Comparison of ENCODE assay signal across 1 cellular context in genomic region chr7:108486291-108486966, GRCh38.
TF ChIP-seq lines count a peak whose summit lies in the region.

No MANE protein-coding gene starts in this region.

TF ChIP-seq in K562, 482 proteins besides CTCF, POLR2A, EP300 and RAD21:
- TF ChIP-seq FOXP1 (CRISPR knock-in tag; IDR thresholded peaks at IDR 0.05) (no peak), RBM22 (IDR thresholded peaks at IDR 0.05; ENCODE audit: low read depth, low read length, poor library complexity, severe bottlenecking) (no peak), ZNF444 (CRISPR knock-in tag; IDR thresholded peaks at IDR 0.05) (no peak), ETV5 (CRISPR knock-in tag; IDR thresholded peaks at IDR 0.05; ENCODE audit: low read depth) (no peak), ZNF561 (CRISPR knock-in tag; conservative IDR thresholded peaks at IDR 0.05) (no peak), KAT7 (CRISPR knock-in tag; IDR thresholded peaks at IDR 0.05; ENCODE audit: borderline replicate concordance) (no peak), ZNF316 (IDR thresholded peaks at IDR 0.05) (peak; percentile 87), SIX5 (IDR thresholded peaks at IDR 0.05; ENCODE audit: borderline replicate concordance in 1 of 2, insufficient read depth in 1 of 2, low read depth in 1 of 2, low read length in 2 of 2) (no peak), ZNF212 (CRISPR knock-in tag; IDR thresholded peaks at IDR 0.05) (no peak), SMARCB1 (IDR thresholded peaks at IDR 0.05; ENCODE audit: insufficient read length, low read depth) (no peak), SMARCC2 (IDR thresholded peaks at IDR 0.05; ENCODE audit: low read depth) (no peak), NR2C2 (CRISPR knock-in tag; IDR thresholded peaks at IDR 0.05) (no peak), NR2C2 (tag; IDR thresholded peaks at IDR 0.05) (no peak), CREBBP (IDR thresholded peaks at IDR 0.05; ENCODE audit: low read depth, low read length) (no peak), CUX1 (CRISPR knock-in tag; IDR thresholded peaks at IDR 0.05) (no peak), TGIF2 (CRISPR knock-in tag; IDR thresholded peaks at IDR 0.05) (no peak), C11orf30 (IDR thresholded peaks at IDR 0.05; ENCODE audit: low read depth) (peak; percentile 54; the same call in 1 of the 2 replicates), CHD4 (IDR thresholded peaks at IDR 0.05; ENCODE audit: insufficient read depth, insufficient replicate concordance, low read depth, low read length, poor library complexity, severe bottlenecking) (no peak), ZNF696 (CRISPR knock-in tag; conservative IDR thresholded peaks at IDR 0.05) (no peak), JUN (IDR thresholded peaks at IDR 0.05; ENCODE audit: borderline replicate concordance, low read depth, low read length) (no peak), JUN (CRISPR knock-in tag; IDR thresholded peaks at IDR 0.05; ENCODE audit: borderline replicate concordance) (no peak), MEF2A (IDR thresholded peaks at IDR 0.05; ENCODE audit: control insufficient read depth, low read depth, low read length) (0 out of 2 replicates have a peak, but pooled peaks have one; percentile 13), CBX3 (IDR thresholded peaks at IDR 0.05; ENCODE audit: borderline replicate concordance in 1 of 2, low read length in 2 of 2) (no peak), POLR3G (IDR thresholded peaks at IDR 0.05; ENCODE audit: extremely low read depth, insufficient read length, insufficient replicate concordance) (no peak), PREB (CRISPR knock-in tag; IDR thresholded peaks at IDR 0.05) (no peak), ZNF197 (CRISPR knock-in tag; IDR thresholded peaks at IDR 0.05; ENCODE audit: low read depth) (no peak), MAFG (tag; conservative IDR thresholded peaks at IDR 0.05) (peak; percentile 35; the same call in 1 of the 2 replicates), RCOR1 (IDR thresholded peaks at IDR 0.05; ENCODE audit: borderline replicate concordance in 1 of 2, low read depth in 2 of 2, low read length in 2 of 2) (no peak), ATF4 (CRISPR knock-in tag; IDR thresholded peaks at IDR 0.05) (no peak), TAF9B (IDR thresholded peaks at IDR 0.05; ENCODE audit: partially characterized antibody) (no peak), SOX6 (IDR thresholded peaks at IDR 0.05) (no peak), TSHZ1 (CRISPR knock-in tag; IDR thresholded peaks at IDR 0.05) (no peak), MAFF (IDR thresholded peaks at IDR 0.05; ENCODE audit: low read length) (peak; percentile 27; the same call in 1 of the 2 replicates), HMG20A (CRISPR knock-in tag; conservative IDR thresholded peaks at IDR 0.05) (no peak), SMARCA5 (IDR thresholded peaks at IDR 0.05) (no peak), ZFP1 (CRISPR knock-in tag; IDR thresholded peaks at IDR 0.05) (no peak), POLR2AphosphoS5 (IDR thresholded peaks at IDR 0.05; ENCODE audit: control insufficient read depth, insufficient read depth, low read depth, low read length) (no peak), SIRT6 (IDR thresholded peaks at IDR 0.05; ENCODE audit: low read depth, low read length) (no peak), CXXC5 (CRISPR knock-in tag; IDR thresholded peaks at IDR 0.05) (no peak), BRCA1 (IDR thresholded peaks at IDR 0.05) (no peak), BRCA1 (CRISPR knock-in tag; IDR thresholded peaks at IDR 0.05) (no peak)
- TF ChIP-seq, protein P1, sequence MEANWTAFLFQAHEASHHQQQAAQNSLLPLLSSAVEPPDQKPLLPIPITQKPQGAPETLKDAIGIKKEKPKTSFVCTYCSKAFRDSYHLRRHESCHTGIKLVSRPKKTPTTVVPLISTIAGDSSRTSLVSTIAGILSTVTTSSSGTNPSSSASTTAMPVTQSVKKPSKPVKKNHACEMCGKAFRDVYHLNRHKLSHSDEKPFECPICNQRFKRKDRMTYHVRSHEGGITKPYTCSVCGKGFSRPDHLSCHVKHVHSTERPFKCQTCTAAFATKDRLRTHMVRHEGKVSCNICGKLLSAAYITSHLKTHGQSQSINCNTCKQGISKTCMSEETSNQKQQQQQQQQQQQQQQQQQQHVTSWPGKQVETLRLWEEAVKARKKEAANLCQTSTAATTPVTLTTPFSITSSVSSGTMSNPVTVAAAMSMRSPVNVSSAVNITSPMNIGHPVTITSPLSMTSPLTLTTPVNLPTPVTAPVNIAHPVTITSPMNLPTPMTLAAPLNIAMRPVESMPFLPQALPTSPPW (CRISPR knock-in tag; IDR thresholded peaks at IDR 0.05) = no peak
- TF ChIP-seq, protein P2, sequence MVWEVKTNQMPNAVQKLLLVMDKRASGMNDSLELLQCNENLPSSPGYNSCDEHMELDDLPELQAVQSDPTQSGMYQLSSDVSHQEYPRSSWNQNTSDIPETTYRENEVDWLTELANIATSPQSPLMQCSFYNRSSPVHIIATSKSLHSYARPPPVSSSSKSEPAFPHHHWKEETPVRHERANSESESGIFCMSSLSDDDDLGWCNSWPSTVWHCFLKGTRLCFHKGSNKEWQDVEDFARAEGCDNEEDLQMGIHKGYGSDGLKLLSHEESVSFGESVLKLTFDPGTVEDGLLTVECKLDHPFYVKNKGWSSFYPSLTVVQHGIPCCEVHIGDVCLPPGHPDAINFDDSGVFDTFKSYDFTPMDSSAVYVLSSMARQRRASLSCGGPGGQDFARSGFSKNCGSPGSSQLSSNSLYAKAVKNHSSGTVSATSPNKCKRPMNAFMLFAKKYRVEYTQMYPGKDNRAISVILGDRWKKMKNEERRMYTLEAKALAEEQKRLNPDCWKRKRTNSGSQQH (CRISPR knock-in tag; IDR thresholded peaks at IDR 0.05) = no peak
- TF ChIP-seq, protein P3, sequence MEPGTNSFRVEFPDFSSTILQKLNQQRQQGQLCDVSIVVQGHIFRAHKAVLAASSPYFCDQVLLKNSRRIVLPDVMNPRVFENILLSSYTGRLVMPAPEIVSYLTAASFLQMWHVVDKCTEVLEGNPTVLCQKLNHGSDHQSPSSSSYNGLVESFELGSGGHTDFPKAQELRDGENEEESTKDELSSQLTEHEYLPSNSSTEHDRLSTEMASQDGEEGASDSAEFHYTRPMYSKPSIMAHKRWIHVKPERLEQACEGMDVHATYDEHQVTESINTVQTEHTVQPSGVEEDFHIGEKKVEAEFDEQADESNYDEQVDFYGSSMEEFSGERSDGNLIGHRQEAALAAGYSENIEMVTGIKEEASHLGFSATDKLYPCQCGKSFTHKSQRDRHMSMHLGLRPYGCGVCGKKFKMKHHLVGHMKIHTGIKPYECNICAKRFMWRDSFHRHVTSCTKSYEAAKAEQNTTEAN (CRISPR knock-in tag; IDR thresholded peaks at IDR 0.05) = no peak
- TF ChIP-seq, protein P4, sequence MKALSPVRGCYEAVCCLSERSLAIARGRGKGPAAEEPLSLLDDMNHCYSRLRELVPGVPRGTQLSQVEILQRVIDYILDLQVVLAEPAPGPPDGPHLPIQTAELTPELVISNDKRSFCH (CRISPR knock-in tag; IDR thresholded peaks at IDR 0.05) = no peak
- TF ChIP-seq, protein P4 (tag; IDR thresholded peaks at IDR 0.05) = no peak
- TF ChIP-seq, protein P5, sequence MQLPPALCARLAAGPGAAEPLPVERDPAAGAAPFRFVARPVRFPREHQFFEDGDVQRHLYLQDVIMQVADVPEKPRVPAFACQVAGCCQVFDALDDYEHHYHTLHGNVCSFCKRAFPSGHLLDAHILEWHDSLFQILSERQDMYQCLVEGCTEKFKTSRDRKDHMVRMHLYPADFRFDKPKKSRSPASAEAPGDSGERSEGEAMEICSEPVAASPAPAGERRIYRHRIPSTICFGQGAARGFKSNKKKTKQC (CRISPR knock-in tag; IDR thresholded peaks at IDR 0.05) = no peak
- TF ChIP-seq, protein P6, sequence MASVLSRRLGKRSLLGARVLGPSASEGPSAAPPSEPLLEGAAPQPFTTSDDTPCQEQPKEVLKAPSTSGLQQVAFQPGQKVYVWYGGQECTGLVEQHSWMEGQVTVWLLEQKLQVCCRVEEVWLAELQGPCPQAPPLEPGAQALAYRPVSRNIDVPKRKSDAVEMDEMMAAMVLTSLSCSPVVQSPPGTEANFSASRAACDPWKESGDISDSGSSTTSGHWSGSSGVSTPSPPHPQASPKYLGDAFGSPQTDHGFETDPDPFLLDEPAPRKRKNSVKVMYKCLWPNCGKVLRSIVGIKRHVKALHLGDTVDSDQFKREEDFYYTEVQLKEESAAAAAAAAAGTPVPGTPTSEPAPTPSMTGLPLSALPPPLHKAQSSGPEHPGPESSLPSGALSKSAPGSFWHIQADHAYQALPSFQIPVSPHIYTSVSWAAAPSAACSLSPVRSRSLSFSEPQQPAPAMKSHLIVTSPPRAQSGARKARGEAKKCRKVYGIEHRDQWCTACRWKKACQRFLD (CRISPR knock-in tag; IDR thresholded peaks at IDR 0.05) = no peak
